Comparison of ENCODE assay signal across 9 cellular contexts in genomic region chr19:43638991-43639494, GRCh38. TPM values are rescaled to one million over a fixed set of nuclear protein-coding genes. Genes with fewer than 3 reads are reported as not detected.
DNase-seq lines count a peak whose midpoint lies in the region; ATAC-seq and TF ChIP-seq lines count a peak whose summit lies in the region.
"Had no signal": no experiment of that assay in that cellular context is flagged by ENCODE, and none has a peak within 500 bp of the region (broad histone marks: within the 10 kb centered on the region; RNA-seq: fewer than 3 reads in every experiment).

No MANE protein-coding gene starts in this region.

- no peaks in the 10 kb centered on the region for H3K9me3 ChIP-seq in stomach smooth muscle (ENCODE audit: control insufficient read depth in 2 of 2, low read length in 2 of 2)

- peak overlapping the region; percentile 64 to 80 for H3K9ac ChIP-seq in stomach smooth muscle (ENCODE audit: low read length in 2 of 2)

- H3K27me3 ChIP-seq in kidney epithelial cell (ENCODE audit: control insufficient read depth, insufficient read depth, low read length): peaks cover 9% of the 10 kb centered on the region
- H3K27me3 ChIP-seq in stomach smooth muscle (ENCODE audit: control insufficient read depth in 1 of 2, insufficient read depth in 2 of 2, low read length in 2 of 2): no peaks in the 10 kb centered on the region

- H3K27ac ChIP-seq in stomach smooth muscle (ENCODE audit: low read length): no peak overlapping the region

- in situ Hi-C loops in G401 (cut with HindIII; ENCODE audit: low sequenced_read_pairs): no loop called here

- H3K36me3 ChIP-seq in kidney epithelial cell (ENCODE audit: control insufficient read depth, insufficient read depth, low read length): no peaks in the 10 kb centered on the region
- no peaks in the 10 kb centered on the region for H3K36me3 ChIP-seq in stomach smooth muscle (ENCODE audit: control insufficient read depth in 2 of 2, insufficient read depth in 2 of 2, low read length in 2 of 2)

- no peaks in the 10 kb centered on the region for H3K9me3 Mint-ChIP-seq in T-helper 2 cell treated with Interferon-gamma antibody and Interleukin-4, amounts not matched to agents 5 μg/mL and 100 μg/mL, for 36 hours
- H3K9me3 Mint-ChIP-seq in activated naive CD8-positive, alpha-beta T cell treated with anti-CD3 and anti-CD28 coated beads, Interleukin-2, amount 50 U/mL, for 24 hours: no peaks in the 10 kb centered on the region

- H3K4me3 Mint-ChIP-seq in T-helper 2 cell treated with Interferon-gamma antibody and Interleukin-4, amounts not matched to agents 5 μg/mL and 100 μg/mL, for 36 hours: peak overlapping the region; percentile 75
- H3K4me3 Mint-ChIP-seq in activated naive CD8-positive, alpha-beta T cell treated with anti-CD3 and anti-CD28 coated beads, Interleukin-2, amount 50 U/mL, for 24 hours: peak overlapping the region; percentile 65

- no peak for TF ChIP-seq CTCF in kidney epithelial cell (IDR thresholded peaks at IDR 0.05; ENCODE audit: insufficient read depth, low read length, poor library complexity, severe bottlenecking)

- ATAC-seq in activated naive CD8-positive, alpha-beta T cell treated with anti-CD3 and anti-CD28 coated beads, Interleukin-2, amount 50 U/mL, for 24 hours: no peak
- ATAC-seq in HG02884 (IDR thresholded peaks at IDR 0.05; ENCODE audit: unreplicated experiment): no peak

- H3K4me3 ChIP-seq in kidney epithelial cell (ENCODE audit: low read depth, low read length) (peak overlapping the region; percentile 62), stomach smooth muscle (ENCODE audit: low read length in 2 of 2) (peak overlapping the region; percentile 54 to 72)

- H3K27ac Mint-ChIP-seq in T-helper 2 cell treated with Interferon-gamma antibody and Interleukin-4, amounts not matched to agents 5 μg/mL and 100 μg/mL, for 36 hours: peak overlapping the region; percentile 41
- H3K27ac Mint-ChIP-seq in activated naive CD8-positive, alpha-beta T cell treated with anti-CD3 and anti-CD28 coated beads, Interleukin-2, amount 50 U/mL, for 24 hours: no peak overlapping the region

- peaks cover 21% of the 10 kb centered on the region for H3K4me1 ChIP-seq in stomach smooth muscle (ENCODE audit: control insufficient read depth, insufficient read depth, low read length)

- H3K27me3 Mint-ChIP-seq in T-helper 2 cell treated with Interferon-gamma antibody and Interleukin-4, amounts not matched to agents 5 μg/mL and 100 μg/mL, for 36 hours (ENCODE audit: low read depth): peaks cover 47% of the 10 kb centered on the region
- peaks cover 46% of the 10 kb centered on the region for H3K27me3 Mint-ChIP-seq in activated naive CD8-positive, alpha-beta T cell treated with anti-CD3 and anti-CD28 coated beads, Interleukin-2, amount 50 U/mL, for 24 hours

- no peak for DNase-seq in T-helper 2 cell treated with Interferon-gamma antibody and Interleukin-4, amounts not matched to agents 5 μg/mL and 100 μg/mL, for 36 hours (ENCODE audit: low spot score)
- DNase-seq in T-helper 2 cell: no peak
- DNase-seq in activated naive CD8-positive, alpha-beta T cell treated with anti-CD3 and anti-CD28 coated beads, Interleukin-2, amount 50 U/mL, for 24 hours: no peak
- no peak for DNase-seq in kidney epithelial cell (ENCODE audit: low read depth)
- no peak for DNase-seq in COLO829 (ENCODE audit: low spot score)
- no peak for DNase-seq in G401 (ENCODE audit: low spot score)
- DNase-seq: Kasumi-1 had no signal

- H3K4me1 Mint-ChIP-seq in T-helper 2 cell treated with Interferon-gamma antibody and Interleukin-4, amounts not matched to agents 5 μg/mL and 100 μg/mL, for 36 hours (ENCODE audit: low read depth): peaks cover 6% of the 10 kb centered on the region
- H3K4me1 Mint-ChIP-seq in activated naive CD8-positive, alpha-beta T cell treated with anti-CD3 and anti-CD28 coated beads, Interleukin-2, amount 50 U/mL, for 24 hours: peaks cover 12% of the 10 kb centered on the region

- H3K36me3 Mint-ChIP-seq in T-helper 2 cell treated with Interferon-gamma antibody and Interleukin-4, amounts not matched to agents 5 μg/mL and 100 μg/mL, for 36 hours (ENCODE audit: low read depth): no peaks in the 10 kb centered on the region
- H3K36me3 Mint-ChIP-seq in activated naive CD8-positive, alpha-beta T cell treated with anti-CD3 and anti-CD28 coated beads, Interleukin-2, amount 50 U/mL, for 24 hours (ENCODE audit: low read depth): no peaks in the 10 kb centered on the region

RNA-seq across cellular contexts. Expression of gene CADM4, which starts 0.6 kb away (rescaled TPM):
- total RNA-seq in kidney epithelial cell: 21.9 and 25.9 TPM in 2 replicates
- total RNA-seq in G401 (2014; rRNA removed; shearing (Covaris generic)): 47.8 and 58.7 TPM in 2 replicates

RNA-seq across cellular contexts. Expression of gene ZNF428, which starts 19.6 kb away (rescaled TPM):
- 71.7 and 82.2 TPM in 2 replicates for total RNA-seq in kidney epithelial cell
- total RNA-seq in G401 (2014; rRNA removed; shearing (Covaris generic)): 135 and 160 TPM in 2 replicates

RNA-seq across cellular contexts. Expression of gene SRRM5, which starts 27.2 kb away (rescaled TPM):
- 0.46 TPM in 1 of 2 replicates, not detected in the other for total RNA-seq in kidney epithelial cell
- total RNA-seq in G401 (2014; rRNA removed; shearing (Covaris generic)): not detected in 2 replicates

RNA-seq across cellular contexts. Expression of gene PLAUR, which starts 30.9 kb away (rescaled TPM):
- total RNA-seq in kidney epithelial cell: 319 and 341 TPM in 2 replicates
- total RNA-seq in G401 (2014; rRNA removed; shearing (Covaris generic)): 6.0 and 8.8 TPM in 2 replicates

RNA-seq across cellular contexts. Expression of gene ZNF576, which starts 42.6 kb away (rescaled TPM):
- 6.2 and 21.9 TPM in 2 replicates for total RNA-seq in kidney epithelial cell
- 6.9 and 15.4 TPM in 2 replicates for total RNA-seq in G401 (2014; rRNA removed; shearing (Covaris generic))
